In the genomic region with DNA sequence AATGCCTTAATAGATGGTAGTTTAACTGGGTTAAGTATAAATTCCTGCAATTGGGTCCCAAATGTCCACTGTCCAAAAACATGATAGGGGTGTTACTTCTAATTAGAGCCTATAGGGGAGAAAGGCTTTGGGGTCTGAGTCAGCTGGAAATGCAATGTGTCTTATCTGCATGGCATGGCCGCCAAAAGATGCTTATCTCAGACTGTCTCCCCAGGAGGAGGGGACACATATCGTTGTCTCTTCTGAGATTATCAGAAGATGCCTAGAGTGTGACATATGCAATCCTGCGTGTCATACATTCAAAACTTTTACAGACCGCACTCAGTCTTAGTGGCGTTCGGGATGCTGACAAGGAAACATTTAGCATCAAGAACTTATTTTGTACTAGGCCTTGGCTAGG, we compare ENCODE assay signal across 32 cellular contexts.
DNase-seq lines count a peak whose midpoint lies in the region; TF ChIP-seq lines count a peak whose summit lies in the region.
"Had no signal": no experiment of that assay in that cellular context is flagged by ENCODE, and none has a peak within 500 bp of the region (broad histone marks: within the 10 kb centered on the region; RNA-seq: fewer than 3 reads in every experiment).

No MANE protein-coding gene starts in this region.

- no peak overlapping the region for H3K4ac ChIP-seq in mesendoderm (ENCODE audit: low read depth, low read length)
- H3K4ac ChIP-seq in trophoblast cell (ENCODE audit: low read depth, low read length) = no peak overlapping the region

- H3K18ac ChIP-seq in mesendoderm (ENCODE audit: low read length) = no peak overlapping the region
- H3K18ac ChIP-seq in trophoblast cell (ENCODE audit: low read length) = no peak overlapping the region

- TF ChIP-seq CTCF in Caco-2 (IDR thresholded peaks at IDR 0.05; ENCODE audit: insufficient read depth in 1 of 2, low read depth in 1 of 2, low read length in 1 of 2, severe bottlenecking in 1 of 2, unreplicated experiment in 1 of 2) (no peak), coronary artery (IDR thresholded peaks at IDR 0.05) (no peak)

- H4K12ac ChIP-seq in trophoblast cell (ENCODE audit: low read depth, low read length) = no peak overlapping the region

- H2AFZ ChIP-seq in trophoblast cell (ENCODE audit: insufficient read depth, low read length, poor library complexity) = no peak overlapping the region

- H3K36me3 Mint-ChIP-seq in Caco-2 (ENCODE audit: insufficient read depth, unreplicated experiment) = no peaks in the 10 kb centered on the region
- H3K36me3 Mint-ChIP-seq: CD14-positive monocyte; CD4-positive, alpha-beta memory T cell; CD4-positive, CD25-positive, alpha-beta regulatory T cell; CD8-positive, alpha-beta memory T cell; CD8-positive, alpha-beta T cell had no signal

- no peak overlapping the region for H3K27ac ChIP-seq in mesendoderm (ENCODE audit: low read depth, low read length)
- no peak overlapping the region for H3K27ac ChIP-seq in trophoblast cell (ENCODE audit: low read depth, low read length)
- H3K27ac ChIP-seq in coronary artery = no peak overlapping the region
- H3K27ac ChIP-seq: 22Rv1; A549; BLaER1; BLaER1 treated with 17β-estradiol and CSF1 and Interleukin-3, amounts not matched to agents 10 nM and 100 nM; C4-2B had no signal

- H3K23ac ChIP-seq in mesendoderm (ENCODE audit: low read length) (no peak overlapping the region), trophoblast cell (ENCODE audit: low read length) (no peak overlapping the region)

- H3K9ac ChIP-seq in mesendoderm (ENCODE audit: low read length) = no peak overlapping the region
- H3K9ac ChIP-seq in trophoblast cell (ENCODE audit: low read length) = no peak overlapping the region
- H3K9ac ChIP-seq: BLaER1; BLaER1 treated with 17β-estradiol and CSF1 and Interleukin-3, amounts not matched to agents 10 nM and 100 nM had no signal

- H2BK15ac ChIP-seq in mesendoderm (replicated peaks; ENCODE audit: low read depth) = no peak overlapping the region

- H2BK120ac ChIP-seq in mesendoderm (ENCODE audit: low read depth, low read length) (no peak overlapping the region), trophoblast cell (ENCODE audit: insufficient read depth, low read length, poor library complexity) (no peak overlapping the region)

- no TSS peak for BruUV-seq in Caco-2 (replicated peaks; lab: Mats Ljungman, UMichigan)

- H3K4me1 ChIP-seq in Caco-2 = no peaks in the 10 kb centered on the region
- peaks cover 2% of the 10 kb centered on the region for H3K4me1 ChIP-seq in mesendoderm (ENCODE audit: control insufficient read depth, low read depth, low read length)
- H3K4me1 ChIP-seq in trophoblast cell (ENCODE audit: control insufficient read depth in 1 of 2, insufficient read depth in 2 of 2, low read length in 2 of 2) = peaks cover 2% of the 10 kb centered on the region in 2 experiments
- H3K4me1 ChIP-seq: A549; BE2C; BLaER1; BLaER1 treated with 17β-estradiol and CSF1 and Interleukin-3, amounts not matched to agents 10 nM and 100 nM had no signal

- no peaks in the 10 kb centered on the region for H3K9me3 Mint-ChIP-seq in Caco-2 (ENCODE audit: unreplicated experiment)
- H3K9me3 Mint-ChIP-seq: CD8-positive, alpha-beta T cell had no signal

- no CpG with 5 or more reads among the region's 6 CpGs for WGBS in mesendoderm (ENCODE audit: extremely low coverage, insufficient coverage, low lambda C conversion rate)
- no CpG with 5 or more reads among the region's 6 CpGs for WGBS in trophoblast cell (ENCODE audit: extremely low coverage, insufficient coverage, insufficient read length)

- H3K4me3 ChIP-seq in Caco-2 (ENCODE audit: low read depth, low read length) (no peak overlapping the region), mesendoderm (ENCODE audit: low read length) (no peak overlapping the region), trophoblast cell (ENCODE audit: low read depth, low read length) (no peak overlapping the region), coronary artery (no peak overlapping the region)
- H3K4me3 ChIP-seq: A549; BLaER1; BLaER1 treated with 17β-estradiol and CSF1 and Interleukin-3, amounts not matched to agents 10 nM and 100 nM had no signal

- H2AK5ac ChIP-seq in mesendoderm (ENCODE audit: low read length) = no peak overlapping the region
- no peak overlapping the region for H2AK5ac ChIP-seq in trophoblast cell (ENCODE audit: low read length)

- no peak overlapping the region for H2BK5ac ChIP-seq in mesendoderm (ENCODE audit: low read length)
- no peak overlapping the region for H2BK5ac ChIP-seq in trophoblast cell (ENCODE audit: low read depth, low read length, poor library complexity)

- POLR2A ChIA-PET in Caco-2 (lab: Charles Lee) = no interaction called here

- H3K79me1 ChIP-seq in mesendoderm (ENCODE audit: low read length) (no peaks in the 10 kb centered on the region), trophoblast cell (ENCODE audit: low read length) (no peaks in the 10 kb centered on the region)

- no peak overlapping the region for H3K4me3 Mint-ChIP-seq in Caco-2 (ENCODE audit: unreplicated experiment)
- H3K4me3 Mint-ChIP-seq: B cell; CD14-positive monocyte; CD4-positive, alpha-beta memory T cell; CD4-positive, alpha-beta T cell; CD4-positive, CD25-positive, alpha-beta regulatory T cell; CD8-positive, alpha-beta memory T cell; CD8-positive, alpha-beta T cell had no signal

- no peaks in the 10 kb centered on the region for H3K4me1 Mint-ChIP-seq in Caco-2 (ENCODE audit: low read depth, unreplicated experiment)
- H3K4me1 Mint-ChIP-seq: B cell; CD14-positive monocyte; CD4-positive, alpha-beta memory T cell; CD4-positive, CD25-positive, alpha-beta regulatory T cell; CD8-positive, alpha-beta memory T cell had no signal

- H4K8ac ChIP-seq in mesendoderm (ENCODE audit: low read depth, low read length) = no peak overlapping the region
- no peak overlapping the region for H4K8ac ChIP-seq in trophoblast cell (ENCODE audit: low read depth, low read length)

- H3K79me2 ChIP-seq in mesendoderm (ENCODE audit: control insufficient read depth, insufficient read depth, low read length) (no peaks in the 10 kb centered on the region), trophoblast cell (ENCODE audit: control insufficient read depth, insufficient read depth, low read length, poor library complexity) (no peaks in the 10 kb centered on the region)

- CTCF ChIA-PET in Caco-2 (lab: Charles Lee) = no interaction called here

- H3K27me3 ChIP-seq in Caco-2 (replicated peaks; ENCODE audit: control insufficient read depth, insufficient read depth, low read length) (no peaks in the 10 kb centered on the region), mesendoderm (ENCODE audit: insufficient read depth, low read length, poor library complexity) (no peaks in the 10 kb centered on the region), trophoblast cell (ENCODE audit: insufficient read depth, low read length) (no peaks in the 10 kb centered on the region)
- H3K27me3 ChIP-seq: BE2C; BLaER1; BLaER1 treated with 17β-estradiol and CSF1 and Interleukin-3, amounts not matched to agents 10 nM and 100 nM had no signal

- H3K27me3 Mint-ChIP-seq in Caco-2 (ENCODE audit: insufficient read depth, unreplicated experiment) = peaks cover 11% of the 10 kb centered on the region
- H3K27me3 Mint-ChIP-seq: CD4-positive, alpha-beta memory T cell; CD4-positive, alpha-beta T cell; CD4-positive, CD25-positive, alpha-beta regulatory T cell had no signal

- no peaks in the 10 kb centered on the region for H3K9me3 ChIP-seq in Caco-2
- no peaks in the 10 kb centered on the region for H3K9me3 ChIP-seq in trophoblast cell (ENCODE audit: insufficient read depth, low read depth, low read length)
- H3K9me3 ChIP-seq: A549; BE2C; BLaER1; BLaER1 treated with 17β-estradiol and CSF1 and Interleukin-3, amounts not matched to agents 10 nM and 100 nM had no signal

- H3K36me3 ChIP-seq in Caco-2 (ENCODE audit: control insufficient read depth, insufficient read depth, low read length) = no peaks in the 10 kb centered on the region
- H3K36me3 ChIP-seq in mesendoderm (ENCODE audit: control insufficient read depth, insufficient read depth, low read length) = no peaks in the 10 kb centered on the region
- no peaks in the 10 kb centered on the region for H3K36me3 ChIP-seq in trophoblast cell (ENCODE audit: control insufficient read depth in 1 of 2, insufficient read depth in 2 of 2, low read length in 2 of 2)
- H3K36me3 ChIP-seq: BE2C; BLaER1; BLaER1 treated with 17β-estradiol and CSF1 and Interleukin-3, amounts not matched to agents 10 nM and 100 nM had no signal

- intact Hi-C loops in Caco-2 (cut with micrococcal nuclease; ENCODE audit: unreplicated experiment) = no loop called here

- H4K5ac ChIP-seq in mesendoderm (ENCODE audit: low read length) = no peak overlapping the region

- H2BK12ac ChIP-seq in trophoblast cell (ENCODE audit: low read length) = no peak overlapping the region

- no peak overlapping the region for H3K56ac ChIP-seq in mesendoderm (ENCODE audit: low read length)

- DNase-seq in Caco-2 = no peak
- peak; percentile 67 for DNase-seq in mesendoderm
- DNase-seq in trophoblast cell = peak; percentile 40 to 69
- no peak for DNase-seq in T-helper 9 cell
- DNase-seq in coronary artery (ENCODE audit: low spot score) = no peak
- no peak for DNase-seq in effector CD8-positive, alpha-beta T cell (lab: John Stamatoyannopoulos, UW)
- DNase-seq: 8988T; ACHN; AML-193; BE2C; C1 segment of cervical spinal cord; Calu3; CD4-positive, alpha-beta memory T cell; CD4-positive, alpha-beta T cell; CD4-positive, CD25-positive, alpha-beta regulatory T cell; CD8-positive, alpha-beta memory T cell; CD8-positive, alpha-beta T cell; COR-L47; DMS 273 treated with DMSO at 0.1 percent for 48 hours; DMS153; DMS53; DMS79; DMS79 treated with DMSO at 0.1 percent for 48 hours; DND-41; EL had no signal

- H3K4me2 ChIP-seq in mesendoderm (ENCODE audit: low read length) (no peak overlapping the region), trophoblast cell (ENCODE audit: low read length) (no peak overlapping the region)
- H3K4me2 ChIP-seq: A549; BLaER1; BLaER1 treated with 17β-estradiol and CSF1 and Interleukin-3, amounts not matched to agents 10 nM and 100 nM had no signal

- no peak overlapping the region for H3K14ac ChIP-seq in trophoblast cell (ENCODE audit: low read length)

- no peak overlapping the region for H4K91ac ChIP-seq in trophoblast cell (ENCODE audit: low read depth, low read length)

- peak overlapping the region; percentile 20 for H3K27ac Mint-ChIP-seq in Caco-2 (ENCODE audit: unreplicated experiment)
- H3K27ac Mint-ChIP-seq: B cell; CD14-positive monocyte; CD4-positive, alpha-beta memory T cell; CD4-positive, alpha-beta T cell; CD4-positive, CD25-positive, alpha-beta regulatory T cell; CD8-positive, alpha-beta memory T cell; CD8-positive, alpha-beta T cell had no signal

Comparison
In these comparisons a context has a peak if more than half of its experiments do, and no peak if none do; other contexts are left out.
1. DNase-seq: peak in mesendoderm (single experiment) and trophoblast cell (2 of 2); none in Caco-2 (0 of 2), T-helper 9 cell (single experiment), coronary artery (single experiment) and effector CD8-positive, alpha-beta T cell (single experiment).